19 cellular contexts compared by ENCODE assay signal in genomic region chr9:94949330-94949729, GRCh38.
A peak's percentile ranks its signal among the peaks of the same experiment; 100 is the strongest.
DNase-seq lines count a peak whose midpoint lies in the region; ATAC-seq and TF ChIP-seq lines count a peak whose summit lies in the region.
"Had no signal": no experiment of that assay in that cellular context is flagged by ENCODE, and none has a peak within 500 bp of the region (broad histone marks: within the 10 kb centered on the region; RNA-seq: fewer than 3 reads in every experiment).

No MANE protein-coding gene starts in this region.

- H3K27ac ChIP-seq in A673 (ENCODE audit: low read depth, low read length, poor library complexity, severe bottlenecking), result no peak overlapping the region
- H3K27ac ChIP-seq in caudate nucleus (ENCODE audit: low read depth, low read length), result peak overlapping the region; percentile 83
- peak overlapping the region; percentile 79 for H3K27ac ChIP-seq in psoas muscle
- H3K27ac ChIP-seq: VCaP had no signal

- TF ChIP-seq CTCF in A673 (conservative IDR thresholded peaks at IDR 0.05; ENCODE audit: low read depth, low read length), result no peak
- no peak for TF ChIP-seq CTCF in psoas muscle (IDR thresholded peaks at IDR 0.05)

- no TSS peak for BruUV-seq in A673 (replicated peaks; lab: Mats Ljungman, UMichigan)

- H3K9me3 ChIP-seq in A673 (ENCODE audit: low read depth, low read length, poor library complexity, severe bottlenecking), result no peaks in the 10 kb centered on the region
- H3K9me3 ChIP-seq in psoas muscle, result no peaks in the 10 kb centered on the region
- H3K9me3 ChIP-seq: right lobe of liver had no signal

- CTCF ChIA-PET in A673 (lab: Charles Lee), result no interaction called here

- POLR2A ChIA-PET in A673 (lab: Charles Lee; ENCODE audit: low non-redundant PET), result no interaction called here

- no peak for ATAC-seq in psoas muscle
- ATAC-seq in HG02759 (IDR thresholded peaks at IDR 0.05; ENCODE audit: unreplicated experiment), result no peak
- ATAC-seq: right lobe of liver had no signal

- H3K36me3 ChIP-seq in A673 (ENCODE audit: insufficient read depth, low read length, poor library complexity, severe bottlenecking) (no peaks in the 10 kb centered on the region), H7 (replicated peaks; ENCODE audit: control insufficient read depth, insufficient read depth, low read length) (no peaks in the 10 kb centered on the region), psoas muscle (ENCODE audit: insufficient read depth in 1 of 2, low read depth in 1 of 2) (no peaks in the 10 kb centered on the region)
- H3K36me3 ChIP-seq: right lobe of liver had no signal

- H3K4me3 ChIP-seq in A673 (ENCODE audit: low read depth, low read length, poor library complexity, severe bottlenecking) (no peak overlapping the region), H7 (ENCODE audit: insufficient read depth, low read depth, low read length) (no peak overlapping the region), psoas muscle (no peak overlapping the region)
- H3K4me3 ChIP-seq: right lobe of liver had no signal

- intact Hi-C loops in A673 (cut with micrococcal nuclease; ENCODE audit: unreplicated experiment), result no loop called here
- intact Hi-C loops in psoas muscle (cut with DNase I), result loop anchor here in 1 of 2 donors (5.0 kb wide), 1 partner anchor 77 kb away; no protein-coding TSS in a partner anchor

- 49 to 54% (median 51%) methylated on average over 5 of the region's 5 CpGs for WGBS in psoas muscle, 3 donors

- H3K27me3 ChIP-seq in A673 (replicated peaks; ENCODE audit: insufficient read depth, low read depth, low read length, poor library complexity) (no peaks in the 10 kb centered on the region), H7 (ENCODE audit: control insufficient read depth, insufficient read depth, low read length) (no peaks in the 10 kb centered on the region), psoas muscle (ENCODE audit: insufficient read depth in 3 of 3, low read length in 2 of 3) (no peaks in the 10 kb centered on the region)
- H3K27me3 ChIP-seq: right lobe of liver had no signal

- peaks cover 5% of the 10 kb centered on the region for H3K4me1 ChIP-seq in A673 (ENCODE audit: insufficient read depth, low read length, poor library complexity, severe bottlenecking)
- peaks cover 76% of the 10 kb centered on the region for H3K4me1 ChIP-seq in psoas muscle

- DNase-seq in A673 (ENCODE audit: low spot score), result peak; percentile 23
- peak; percentile 56 for DNase-seq in H7
- DNase-seq in caudate nucleus (lab: John Stamatoyannopoulos, UW), result no peak
- DNase-seq in psoas muscle, result no peak
- no peak for DNase-seq in NCI-H1436 (lab: John Stamatoyannopoulos, UW)
- no peak for DNase-seq in KG1 (lab: John Stamatoyannopoulos, UW)
- DNase-seq in dedifferentiated amniotic fluid mesenchymal stem cell (ENCODE audit: extremely low spot score), result no peak
- DNase-seq: activated CD4-positive, alpha-beta T cell treated with anti-CD3 and anti-CD28 coated beads, Interleukin-2, amount 50 U/mL, for 4 hours; activated CD8-positive, alpha-beta memory T cell treated with anti-CD3 and anti-CD28 coated beads, Interleukin-2, amount 50 U/mL, for 48 hours; activated naive CD8-positive, alpha-beta T cell treated with anti-CD3 and anti-CD28 coated beads for 36 hours; CD4-positive, alpha-beta T cell; DMS 273 treated with DMSO at 0.1 percent for 48 hours; kidney glomerular epithelial cell; naive B cell; NCI-H187; right lobe of liver; stimulated activated CD4-positive, alpha-beta T cell treated with anti-CD3 and anti-CD28 coated beads, Interleukin-15, amount 100 ng/mL, for 24 hours had no signal

Comparison
In these comparisons a context has a peak if more than half of its experiments do, and no peak if none do; other contexts are left out.
1. DNase-seq: peak in A673 (single experiment) and H7 (single experiment); none in caudate nucleus (0 of 61), psoas muscle (0 of 2), NCI-H1436 (single experiment), KG1 (single experiment) and dedifferentiated amniotic fluid mesenchymal stem cell (single experiment).